23 cellular contexts compared by ENCODE assay signal in the genomic region with DNA sequence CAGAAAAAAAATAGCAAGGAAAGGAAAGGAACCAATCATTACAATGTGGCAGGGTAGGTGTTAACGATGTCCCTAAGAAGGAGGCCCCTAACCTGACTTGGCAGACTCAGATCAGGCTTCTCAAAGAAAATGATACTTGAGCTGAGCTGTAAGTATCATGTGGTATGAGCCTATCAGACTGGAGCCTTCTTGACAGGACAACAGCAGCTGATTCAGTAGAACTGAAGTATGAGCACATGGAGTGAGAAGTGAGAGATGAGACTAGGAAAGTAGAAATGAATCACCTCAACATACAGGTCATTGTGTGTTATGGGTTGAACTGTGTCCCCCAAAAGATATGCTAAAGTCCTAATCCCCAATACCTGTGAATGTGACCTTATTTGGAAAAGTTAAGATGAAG.
DNase-seq lines count a peak whose midpoint lies in the region; ATAC-seq lines count a peak whose summit lies in the region.
"Had no signal": no experiment of that assay in that cellular context is flagged by ENCODE, and none has a peak within 500 bp of the region (broad histone marks: within the 10 kb centered on the region; RNA-seq: fewer than 3 reads in every experiment).

No MANE protein-coding gene starts in this region.

- no peak overlapping the region for H3K4me3 ChIP-seq in right cardiac atrium (ENCODE audit: low read length)

- ATAC-seq in GM18511 (IDR thresholded peaks at IDR 0.05; ENCODE audit: unreplicated experiment) (peak; percentile 75), GM19463 (IDR thresholded peaks at IDR 0.05; ENCODE audit: unreplicated experiment) (peak; percentile 70), HG02884 (IDR thresholded peaks at IDR 0.05; ENCODE audit: unreplicated experiment) (peak; percentile 76), Right ventricle myocardium superior (ENCODE audit: poor library complexity) (no peak), right cardiac atrium (no peak)
- ATAC-seq: HepG2; natural killer cell treated with Interleukin-12 subunit alpha and Interleukin-12 subunit beta and Interleukin-15 and Interleukin-18, amount 100 ng/mL, for 72 hours had no signal

- no peaks in the 10 kb centered on the region for H3K27me3 ChIP-seq in right cardiac atrium (ENCODE audit: control insufficient read depth, insufficient read depth)

- peak; percentile 28 for DNase-seq in LHCN-M2 (ENCODE audit: low read depth)
- no peak for DNase-seq in NCI-H2171 (lab: John Stamatoyannopoulos, UW)
- DNase-seq in SIG-M5 treated with dmso at 0.1 percent for 504 hours (lab: John Stamatoyannopoulos, UW; ENCODE audit: unreplicated experiment), result no peak
- no peak for DNase-seq in Right ventricle myocardium superior
- DNase-seq in right cardiac atrium, result no peak
- DNase-seq: activated naive CD4-positive, alpha-beta T cell treated with anti-CD3 and anti-CD28 coated beads, Interleukin-2, amount 10 ng/mL, durations not matched to agents 7 days and 5 days; CD8-positive, alpha-beta memory T cell; DMS79; H7; hippocampal formation; islet precursor cell; mammary epithelial cell; NCI-H1436; NCI-H2227 treated with DMSO at 0.1 percent for 48 hours; NK-92 treated with Interleukin-12 subunit alpha and Interleukin-12 subunit beta, amount 100 ng/mL, for 24 hours; stimulated activated CD4-positive, alpha-beta T cell treated with anti-CD3 and anti-CD28 coated beads, Interleukin-2, amount 100 ng/mL, for 24 hours; SW 1271 had no signal

- no peaks in the 10 kb centered on the region for H3K9me3 ChIP-seq in right cardiac atrium (ENCODE audit: control insufficient read depth, low read length)

- H3K4me1 ChIP-seq in right cardiac atrium (ENCODE audit: control insufficient read depth, insufficient read depth, low read length), result peaks cover 1% of the 10 kb centered on the region
- H3K4me1 ChIP-seq: parathyroid adenoma had no signal

- WGBS in right cardiac atrium, result 93% methylated on average over 1 of the region's 1 CpG

- intact Hi-C loops in Right ventricle myocardium superior (cut with DNase I) (no loop called here), right cardiac atrium (cut with DNase I) (no loop called here)

- H3K27ac ChIP-seq in right cardiac atrium (ENCODE audit: low read length), result no peak overlapping the region
- H3K27ac ChIP-seq: parathyroid adenoma had no signal

Comparison
In these comparisons a context has a peak if more than half of its experiments do, and no peak if none do; other contexts are left out.
1. ATAC-seq: peak in GM18511 (single experiment), GM19463 (single experiment) and HG02884 (single experiment); none in Right ventricle myocardium superior (single experiment) and right cardiac atrium (0 of 2).